23 cellular contexts compared by ENCODE assay signal in genomic region chr11:77340501-77340900, GRCh38. TPM values are rescaled to one million over a fixed set of nuclear protein-coding genes. Genes with fewer than 3 reads are reported as not detected.
DNase-seq lines count a peak whose midpoint lies in the region; ATAC-seq, FAIRE-seq and TF ChIP-seq lines count a peak whose summit lies in the region.
"Had no signal": no experiment of that assay in that cellular context is flagged by ENCODE, and none has a peak within 500 bp of the region (broad histone marks: within the 10 kb centered on the region; RNA-seq: fewer than 3 reads in every experiment).

No MANE protein-coding gene starts in this region.

- no peak overlapping the region for H3K9ac ChIP-seq in HepG2 (ENCODE audit: insufficient read depth, low read depth, low read length)

- in situ Hi-C loops in HepG2 (cut with HindIII; ENCODE audit: extremely low pct_ligation_motif_present, low pct_unique_long_range_greater_than_20kb) = no loop called here

- H3K27ac ChIP-seq in neutrophil (peak overlapping the region; percentile 1), HepG2 (ENCODE audit: extremely low read length, insufficient read depth, low read length) (no peak overlapping the region)
- H3K27ac ChIP-seq: A549, C4-2B had no signal

- no peaks in the 10 kb centered on the region for H3K27me3 ChIP-seq in neutrophil
- H3K27me3 ChIP-seq in HepG2 (ENCODE audit: control insufficient read depth in 1 of 2, insufficient read depth in 2 of 2, low read length in 2 of 2) = no peaks in the 10 kb centered on the region; a peak in 1 of 5 replicates

- FAIRE-seq in GM12892 (lab: Jason Lieb, UNC) (peak; percentile 60), HepG2 (lab: Jason Lieb, UNC) (no peak), GM19239 (lab: Jason Lieb, UNC) (no peak)
- FAIRE-seq: A549, GM12878, GM18507, H1 had no signal

- no peaks in the 10 kb centered on the region for H4K20me1 ChIP-seq in HepG2 (ENCODE audit: insufficient read depth, low read length)

- TF ChIP-seq EP300 in HepG2 (IDR thresholded peaks at IDR 0.05; ENCODE audit: low read depth in 2 of 2, low read length in 2 of 2) (no peak), HepG2 (CRISPR knock-in tag; IDR thresholded peaks at IDR 0.05; ENCODE audit: borderline replicate concordance) (no peak)

- TF ChIP-seq CTCF in fibroblast of mammary gland (conservative IDR thresholded peaks at IDR 0.05; ENCODE audit: control insufficient read depth, insufficient read depth, low read depth, low read length) = no peak
- no peak for TF ChIP-seq CTCF in neutrophil (IDR thresholded peaks at IDR 0.05)
- TF ChIP-seq CTCF in HepG2 (CRISPR knock-in tag; IDR thresholded peaks at IDR 0.05) = no peak

- H3K79me2 ChIP-seq in HepG2 (ENCODE audit: insufficient read depth, low read length) = no peaks in the 10 kb centered on the region

- no peak overlapping the region for H3K4me2 ChIP-seq in HepG2 (ENCODE audit: low read depth, low read length)
- H3K4me2 ChIP-seq: A549 had no signal

- no TSS peak for BruUV-seq in HepG2 (replicated peaks; lab: Mats Ljungman, UMichigan)

- no peaks in the 10 kb centered on the region for H3K9me3 ChIP-seq in neutrophil
- H3K9me3 ChIP-seq in HepG2 (ENCODE audit: low read length) = no peaks in the 10 kb centered on the region
- H3K9me3 ChIP-seq: A549, Caco-2 had no signal

- H2AFZ ChIP-seq in HepG2 (ENCODE audit: low read length) = no peak overlapping the region

- no peak for TF ChIP-seq RAD21 in HepG2 (CRISPR knock-in tag; IDR thresholded peaks at IDR 0.05)

- intact Hi-C loops in HepG2 (cut with micrococcal nuclease; ENCODE audit: unreplicated experiment) = no loop called here

- H3K4me1 ChIP-seq in neutrophil (ENCODE audit: control insufficient read depth in 1 of 2, insufficient read depth in 1 of 2, low read depth in 1 of 2, low read length in 1 of 2) (peaks cover 6 to 40% of the 10 kb centered on the region in 2 experiments), HepG2 (ENCODE audit: insufficient read depth, low read length) (no peaks in the 10 kb centered on the region)
- H3K4me1 ChIP-seq: A549, Caco-2 had no signal

- H3K36me3 ChIP-seq in neutrophil (peaks cover 97% of the 10 kb centered on the region), HepG2 (replicated peaks in 1 of 2; ENCODE audit: control insufficient read depth in 1 of 2, insufficient read depth in 2 of 2, low read length in 2 of 2) (no peaks in the 10 kb centered on the region)

- H3K4me3 ChIP-seq in fibroblast of mammary gland (ENCODE audit: control insufficient read depth, low read depth, low read length) = no peak overlapping the region
- no peak overlapping the region for H3K4me3 ChIP-seq in neutrophil (ENCODE audit: low read depth in 1 of 2, low read length in 1 of 2)
- no peak overlapping the region for H3K4me3 ChIP-seq in HepG2 (replicated peaks in 1 of 3; ENCODE audit: insufficient read depth in 1 of 3, low read depth in 2 of 3, low read length in 3 of 3)
- H3K4me3 ChIP-seq: A549, GM12878 had no signal

- DNase-seq in GM12892 (ENCODE audit: insufficient read length) = no peak
- DNase-seq in amniotic epithelial cell (ENCODE audit: low read depth) = peak; percentile 84
- peak; percentile 53 for DNase-seq in fibroblast of mammary gland (ENCODE audit: low read depth)
- no peak for DNase-seq in HepG2 (ENCODE audit: low spot score)
- no peak for DNase-seq in C1 segment of cervical spinal cord (lab: John Stamatoyannopoulos, UW)
- DNase-seq in GM19239 (ENCODE audit: insufficient read length, low spot score) = no peak
- DNase-seq: 8988T; ACHN; Caco-2; CD4-positive, CD25-positive, alpha-beta regulatory T cell; CD8-positive, alpha-beta T cell; DMS153; DND-41; GDM1; H9 had no signal

- CTCF ChIA-PET in HepG2 (lab: Yijun Ruan, JAX; ENCODE audit: low intra/inter-chr PET ratio, low total read pairs) = no interaction called here

- no peak for TF ChIP-seq POLR2A in GM12892 (IDR thresholded peaks at IDR 0.05; ENCODE audit: low read depth, low read length)
- TF ChIP-seq POLR2A in HepG2 (IDR thresholded peaks at IDR 0.05; ENCODE audit: insufficient read depth in 1 of 2, low read depth in 2 of 2, low read length in 2 of 2) = no peak

- 39% methylated on average over 3 of the region's 3 CpGs for WGBS in HepG2 (ENCODE audit: low lambda C conversion rate)

- no peak for ATAC-seq in HepG2
- ATAC-seq: A549; CD8-positive, alpha-beta T cell; GM12878; HCT116 had no signal

- POLR2A ChIA-PET in HepG2 (lab: Yijun Ruan, JAX) = no interaction called here

TF ChIP-seq in HepG2, 621 proteins besides CTCF, POLR2A, EP300 and RAD21:
- no peak for TF ChIP-seq ZNF205 (CRISPR knock-in tag; IDR thresholded peaks at IDR 0.05)
- TF ChIP-seq BRD4 (CRISPR knock-in tag; IDR thresholded peaks at IDR 0.05) = no peak

RNA-seq across cellular contexts. Expression of gene GDPD4, which starts 39.0 kb away (rescaled TPM):
- not detected for polyA plus RNA-seq in GM12892 (2012; ENCODE audit: missing spikeins)
- not detected in 2 replicates for total RNA-seq in HepG2 (2016; rRNA removed; fragmentation: Illumina TruSeq; extraction: Trizol)
- total RNA-seq in HepG2 (2016; cell fraction: cytosol; rRNA removed; fragmentation: Illumina TruSeq; extraction: Trizol; ENCODE audit: low read depth) = not detected in 2 replicates
- not detected in 2 replicates for total RNA-seq in HepG2 (2016; cell fraction: insoluble cytoplasmic fraction; rRNA removed; fragmentation: Illumina TruSeq; extraction: Trizol)
- total RNA-seq in HepG2 (2016; cell fraction: membrane; rRNA removed; fragmentation: Illumina TruSeq; extraction: Trizol) = not detected in 2 replicates
- not detected in 2 replicates for total RNA-seq in HepG2 (2016; cell fraction: nucleus; rRNA removed; fragmentation: Illumina TruSeq; extraction: Trizol)
- not detected in 2 replicates for polyA plus RNA-seq in HepG2 (2011; rRNA removed)
- polyA plus RNA-seq in HepG2 (2011; cell fraction: cytosol; rRNA removed) = not detected in 2 replicates
- polyA plus RNA-seq in HepG2 (2011; cell fraction: nucleus; rRNA removed) = not detected in 2 replicates
- polyA plus RNA-seq in HepG2 (2012) = 0.12 TPM in 1 of 2 replicates, not detected in the other
- not detected in 2 replicates for polyA plus RNA-seq in HepG2 (2016; cell fraction: cytosol; fragmentation: Illumina TruSeq; extraction: Trizol; ENCODE audit: low read depth)
- not detected in 2 replicates for polyA plus RNA-seq in HepG2 (2016; cell fraction: insoluble cytoplasmic fraction; fragmentation: Illumina TruSeq; extraction: Trizol; ENCODE audit: low read depth)
- not detected in 2 replicates for polyA plus RNA-seq in HepG2 (2016; cell fraction: membrane; fragmentation: Illumina TruSeq; extraction: Trizol; ENCODE audit: low read depth)
- polyA plus RNA-seq in HepG2 (2016; cell fraction: nucleus; fragmentation: Illumina TruSeq; extraction: Trizol; ENCODE audit: insufficient read depth, low read depth) = not detected in 2 replicates
- not detected in 2 replicates for polyA minus RNA-seq in HepG2 (2011; rRNA and poly(A)+ RNA removed; ENCODE audit: low replicate concordance)
- not detected in 2 replicates for polyA minus RNA-seq in HepG2 (2011; cell fraction: cytosol; rRNA and poly(A)+ RNA removed)
- not detected in 2 replicates for polyA minus RNA-seq in HepG2 (2011; cell fraction: nucleus; rRNA and poly(A)+ RNA removed)
- total RNA-seq: Caco-2; CD4-positive, CD25-positive, alpha-beta regulatory T cell; CD8-positive, alpha-beta T cell; H1; H9 had no signal
- polyA plus RNA-seq: A549; BJ; CD4-positive, CD25-positive, alpha-beta regulatory T cell; GM12878; H1 had no signal

Comparison
In these comparisons a context has a peak if more than half of its experiments do, and no peak if none do; other contexts are left out.
1. DNase-seq: peak in amniotic epithelial cell (single experiment) and fibroblast of mammary gland (single experiment); none in GM12892 (single experiment), HepG2 (single experiment), C1 segment of cervical spinal cord (0 of 14) and GM19239 (single experiment).